23 cellular contexts compared by ENCODE assay signal in the genomic region with DNA sequence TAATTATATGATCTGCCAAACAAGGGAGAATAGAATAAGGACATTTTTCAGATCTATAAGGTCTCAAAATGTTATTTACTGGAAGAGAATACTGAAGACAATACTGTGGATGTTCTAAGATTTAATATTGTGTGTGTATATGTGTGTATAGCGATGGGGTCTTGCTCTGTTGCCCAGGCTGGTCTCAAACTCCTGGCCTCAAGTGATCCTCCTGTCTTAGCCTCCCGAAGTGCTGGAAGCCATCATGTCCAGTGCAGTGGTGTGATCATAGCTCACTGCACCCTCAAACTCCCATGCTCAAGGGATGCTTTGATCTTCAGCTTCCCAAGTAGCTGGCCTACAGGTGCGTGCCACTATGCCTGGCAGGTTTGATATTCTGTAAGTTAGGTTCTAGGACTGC.
DNase-seq lines count a peak whose midpoint lies in the region; ATAC-seq, FAIRE-seq and TF ChIP-seq lines count a peak whose summit lies in the region.
"Had no signal": no experiment of that assay in that cellular context is flagged by ENCODE, and none has a peak within 500 bp of the region (broad histone marks: within the 10 kb centered on the region; RNA-seq: fewer than 3 reads in every experiment).

No MANE protein-coding gene starts in this region.

- H3K27ac Mint-ChIP-seq in WTC11: no peak overlapping the region
- H3K27ac Mint-ChIP-seq: GM23338, H9, HFFc6 had no signal

- no TSS peak for BruUV-seq in HepG2 (replicated peaks; lab: Mats Ljungman, UMichigan)

- no peak for ATAC-seq in HepG2
- ATAC-seq in right lobe of liver: no peak
- no peak for ATAC-seq in WTC11
- ATAC-seq in GM19467 (IDR thresholded peaks at IDR 0.05; ENCODE audit: unreplicated experiment): no peak
- ATAC-seq: A549, GM23338, HCT116 had no signal

- 100% methylated on average over 2 of the region's 3 CpGs for WGBS in HepG2 (ENCODE audit: low lambda C conversion rate)
- WGBS in right lobe of liver (ENCODE audit: insufficient coverage, low coverage, low lambda C conversion rate, missing lambda C conversion rate): 92% methylated on average over 2 of the region's 3 CpGs

- CTCF ChIA-PET in HepG2 (lab: Yijun Ruan, JAX; ENCODE audit: low intra/inter-chr PET ratio, low total read pairs) (no interaction called here), WTC11 (lab: Charles Lee) (no interaction called here)

- H3K79me2 ChIP-seq in HepG2 (ENCODE audit: insufficient read depth, low read length): peaks cover 3% of the 10 kb centered on the region

- POLR2A ChIA-PET in HepG2 (lab: Yijun Ruan, JAX) (no interaction called here), WTC11 (lab: Charles Lee) (no interaction called here)

- no peaks in the 10 kb centered on the region for H3K27me3 Mint-ChIP-seq in WTC11 (ENCODE audit: low read depth)

- H3K27me3 ChIP-seq in HepG2 (ENCODE audit: control insufficient read depth in 1 of 2, insufficient read depth in 2 of 2, low read length in 2 of 2) (no peaks in the 10 kb centered on the region), right lobe of liver (no peaks in the 10 kb centered on the region)
- H3K27me3 ChIP-seq: BE2C; BLaER1 treated with 17β-estradiol and CSF1 and Interleukin-3, amounts not matched to agents 10 nM and 100 nM had no signal

- TF ChIP-seq EP300 in HepG2 (IDR thresholded peaks at IDR 0.05; ENCODE audit: low read depth in 2 of 2, low read length in 2 of 2) (no peak), HepG2 (CRISPR knock-in tag; IDR thresholded peaks at IDR 0.05; ENCODE audit: borderline replicate concordance) (no peak)

- TF ChIP-seq POLR2A in HepG2 (IDR thresholded peaks at IDR 0.05; ENCODE audit: insufficient read depth in 1 of 2, low read depth in 2 of 2, low read length in 2 of 2) (no peak), right lobe of liver (IDR thresholded peaks at IDR 0.05) (no peak), GM12891 (IDR thresholded peaks at IDR 0.05; ENCODE audit: low read depth, low read length) (no peak)

- H3K9me3 Mint-ChIP-seq in WTC11: no peaks in the 10 kb centered on the region
- H3K9me3 Mint-ChIP-seq: CD14-positive monocyte; CD8-positive, alpha-beta memory T cell; GM23338; H9; HFFc6 had no signal

- H3K9ac ChIP-seq in HepG2 (ENCODE audit: insufficient read depth, low read depth, low read length): no peak overlapping the region
- H3K9ac ChIP-seq: BLaER1 treated with 17β-estradiol and CSF1 and Interleukin-3, amounts not matched to agents 10 nM and 100 nM had no signal

- H3K4me3 ChIP-seq in HepG2 (replicated peaks in 1 of 3; ENCODE audit: insufficient read depth in 1 of 3, low read depth in 2 of 3, low read length in 3 of 3) (no peak overlapping the region), right lobe of liver (no peak overlapping the region)
- H3K4me3 ChIP-seq: A549; BLaER1 treated with 17β-estradiol and CSF1 and Interleukin-3, amounts not matched to agents 10 nM and 100 nM; GM23338 had no signal

- no peak overlapping the region for H2AFZ ChIP-seq in HepG2 (ENCODE audit: low read length)
- H2AFZ ChIP-seq: GM23338 had no signal

- H3K36me3 Mint-ChIP-seq in WTC11: peaks cover 13% of the 10 kb centered on the region

- no peak for DNase-seq in HepG2 (ENCODE audit: low spot score)
- no peak for DNase-seq in right lobe of liver
- DNase-seq in GM12891 (ENCODE audit: insufficient read length, low spot score): no peak
- DNase-seq in WTC11 (ENCODE audit: low spot score): no peak
- DNase-seq in DMS53 treated with DMSO at 0.1 percent for 48 hours (lab: John Stamatoyannopoulos, UW; ENCODE audit: unreplicated experiment): no peak
- DNase-seq in activated CD4-positive, alpha-beta T cell treated with anti-CD3 and anti-CD28 coated beads, Interleukin-2, amount 50 U/mL, for 48 hours: no peak
- DNase-seq: 8988T; ACHN; AML-193; BE2C; CD8-positive, alpha-beta memory T cell; DMS 273 treated with DMSO at 0.1 percent for 48 hours; DMS79 treated with DMSO at 0.1 percent for 48 hours; H9; HFFc6 had no signal

- in situ Hi-C loops in HepG2 (cut with HindIII; ENCODE audit: extremely low pct_ligation_motif_present, low pct_unique_long_range_greater_than_20kb): no loop called here

- no peak for TF ChIP-seq CTCF in HepG2 (CRISPR knock-in tag; IDR thresholded peaks at IDR 0.05)
- TF ChIP-seq CTCF in right lobe of liver (IDR thresholded peaks at IDR 0.05): no peak
- TF ChIP-seq CTCF in WTC11 (IDR thresholded peaks at IDR 0.05): no peak

- no peak for TF ChIP-seq RAD21 in HepG2 (CRISPR knock-in tag; IDR thresholded peaks at IDR 0.05)

- intact Hi-C loops in HepG2 (cut with micrococcal nuclease; ENCODE audit: unreplicated experiment) (no loop called here), right lobe of liver (cut with DNase I) (no loop called here)

- no peak overlapping the region for H3K4me3 Mint-ChIP-seq in WTC11
- H3K4me3 Mint-ChIP-seq: CD14-positive monocyte; CD8-positive, alpha-beta memory T cell; GM23338; H9; HFFc6 had no signal

- no peak overlapping the region for H3K27ac ChIP-seq in HepG2 (ENCODE audit: extremely low read length, insufficient read depth, low read length)
- H3K27ac ChIP-seq in right lobe of liver: no peak overlapping the region
- H3K27ac ChIP-seq: A549; BLaER1 treated with 17β-estradiol and CSF1 and Interleukin-3, amounts not matched to agents 10 nM and 100 nM had no signal

- peaks cover 3% of the 10 kb centered on the region for H3K4me1 Mint-ChIP-seq in WTC11
- H3K4me1 Mint-ChIP-seq: CD14-positive monocyte had no signal

- no peak overlapping the region for H3K4me2 ChIP-seq in HepG2 (ENCODE audit: low read depth, low read length)
- H3K4me2 ChIP-seq: A549; BLaER1 treated with 17β-estradiol and CSF1 and Interleukin-3, amounts not matched to agents 10 nM and 100 nM; GM23338 had no signal

- FAIRE-seq in HepG2 (lab: Jason Lieb, UNC): no peak
- peak; percentile 20 for FAIRE-seq in GM12891 (lab: Jason Lieb, UNC)
- FAIRE-seq: A549, D721Med, GM19239 had no signal

- peaks cover 2 to 36% of the 10 kb centered on the region in 2 experiments; a peak in 4 of 5 replicates for H3K36me3 ChIP-seq in HepG2 (replicated peaks in 1 of 2; ENCODE audit: control insufficient read depth in 1 of 2, insufficient read depth in 2 of 2, low read length in 2 of 2)
- peaks cover 0 to 6% (median 1%) of the 10 kb centered on the region in 4 donors for H3K36me3 ChIP-seq in right lobe of liver
- H3K36me3 ChIP-seq: BE2C had no signal

- H3K4me1 ChIP-seq in HepG2 (ENCODE audit: insufficient read depth, low read length): peaks cover 24% of the 10 kb centered on the region
- peaks cover 0 to 7% (median 3%) of the 10 kb centered on the region in 4 donors for H3K4me1 ChIP-seq in right lobe of liver
- H3K4me1 ChIP-seq: A549; BE2C; BLaER1 treated with 17β-estradiol and CSF1 and Interleukin-3, amounts not matched to agents 10 nM and 100 nM had no signal

- H4K20me1 ChIP-seq in HepG2 (ENCODE audit: insufficient read depth, low read length): peaks cover 2% of the 10 kb centered on the region; the same call in 1 of the 2 replicates

- no peaks in the 10 kb centered on the region for H3K9me3 ChIP-seq in HepG2 (ENCODE audit: low read length)
- no peaks in the 10 kb centered on the region for H3K9me3 ChIP-seq in right lobe of liver
- H3K9me3 ChIP-seq: A549; BE2C; BLaER1 treated with 17β-estradiol and CSF1 and Interleukin-3, amounts not matched to agents 10 nM and 100 nM had no signal

TF ChIP-seq in GM12891, 5 proteins besides CTCF, POLR2A, EP300 and RAD21:
- TF ChIP-seq TAF1 (IDR thresholded peaks at IDR 0.05; ENCODE audit: low read depth, low read length): no peak
- TF ChIP-seq POLR2AphosphoS5 (IDR thresholded peaks at IDR 0.05; ENCODE audit: low read depth, low read length): no peak
- TF ChIP-seq POU2F2 (IDR thresholded peaks at IDR 0.05; ENCODE audit: low read depth, low read length): no peak
- no peak for TF ChIP-seq SPI1 (IDR thresholded peaks at IDR 0.05; ENCODE audit: low read depth, low read length)
- TF ChIP-seq PAX5 (IDR thresholded peaks at IDR 0.05; ENCODE audit: insufficient read depth, low read length, severe bottlenecking): no peak
TF ChIP-seq in GM12891: peak in this region for 0.

TF ChIP-seq in WTC11, 78 proteins besides CTCF, POLR2A, EP300 and RAD21:
- TF ChIP-seq, protein P1, sequence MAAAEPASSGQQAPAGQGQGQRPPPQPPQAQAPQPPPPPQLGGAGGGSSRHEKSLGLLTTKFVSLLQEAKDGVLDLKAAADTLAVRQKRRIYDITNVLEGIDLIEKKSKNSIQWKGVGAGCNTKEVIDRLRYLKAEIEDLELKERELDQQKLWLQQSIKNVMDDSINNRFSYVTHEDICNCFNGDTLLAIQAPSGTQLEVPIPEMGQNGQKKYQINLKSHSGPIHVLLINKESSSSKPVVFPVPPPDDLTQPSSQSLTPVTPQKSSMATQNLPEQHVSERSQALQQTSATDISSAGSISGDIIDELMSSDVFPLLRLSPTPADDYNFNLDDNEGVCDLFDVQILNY (CRISPR knock-in tag; IDR thresholded peaks at IDR 0.05): no peak
- peak; percentile 91 for TF ChIP-seq ZNF121 (CRISPR knock-in tag; IDR thresholded peaks at IDR 0.05)
